In genomic region chr17:66698270-66698669, GRCh38 we compare ENCODE assay signal across 2 cellular contexts.
TF ChIP-seq lines count a peak whose summit lies in the region.

No MANE protein-coding gene starts in this region.

TF ChIP-seq in HCT116, 20 proteins besides CTCF, POLR2A, EP300 and RAD21:
- TF ChIP-seq CEBPB (IDR thresholded peaks at IDR 0.05; ENCODE audit: low read depth) (no peak), REST (IDR thresholded peaks at IDR 0.05; ENCODE audit: low read depth) (no peak), ZFX (IDR thresholded peaks at IDR 0.05) (no peak), SIN3A (IDR thresholded peaks at IDR 0.05; ENCODE audit: low read depth) (no peak), CBX3 (IDR thresholded peaks at IDR 0.05; ENCODE audit: low read depth) (peak; percentile 27; the same call in 1 of the 2 replicates), EZH2 (IDR thresholded peaks at IDR 0.05) (no peak), YY1 (IDR thresholded peaks at IDR 0.05; ENCODE audit: extremely low read depth, insufficient replicate concordance, low read depth, low read length) (no peak), ZBTB33 (IDR thresholded peaks at IDR 0.05; ENCODE audit: extremely low read depth, insufficient replicate concordance, low read length) (no peak)
TF ChIP-seq in HCT116: peak in this region for 1.

TF ChIP-seq in GM12878, 131 proteins besides CTCF, POLR2A, EP300 and RAD21:
- TF ChIP-seq PBX3 (IDR thresholded peaks at IDR 0.05; ENCODE audit: insufficient replicate concordance, low read depth, low read length) = no peak
- 0 out of 2 replicates have a peak, but pooled peaks have one; percentile 26 for TF ChIP-seq RELB (IDR thresholded peaks at IDR 0.05; ENCODE audit: low read depth)
- TF ChIP-seq NBN (IDR thresholded peaks at IDR 0.05) = 0 out of 2 replicates have a peak, but pooled peaks have one; percentile 36
TF ChIP-seq in GM12878: peak in this region for 2.
